12 cellular contexts compared by ENCODE assay signal in genomic region chr11:67418476-67419281, GRCh38. TPM values are rescaled to one million over a fixed set of nuclear protein-coding genes. Genes with fewer than 3 reads are reported as not detected.
DNase-seq lines count a peak whose midpoint lies in the region; ATAC-seq, FAIRE-seq and TF ChIP-seq lines count a peak whose summit lies in the region.
"Had no signal": no experiment of that assay in that cellular context is flagged by ENCODE, and none has a peak within 500 bp of the region (broad histone marks: within the 10 kb centered on the region; RNA-seq: fewer than 3 reads in every experiment).

No MANE protein-coding gene starts in this region.

- H3K36me3 ChIP-seq in BLaER1 (no peaks in the 10 kb centered on the region), liver (ENCODE audit: control insufficient read depth in 4 of 4, insufficient read depth in 3 of 4, low read depth in 1 of 4, low read length in 3 of 4) (no peaks in the 10 kb centered on the region)

- peak; percentile 66 for FAIRE-seq in HTR-8/SVneo (lab: Jason Lieb, UNC)
- FAIRE-seq: frontal cortex, G401.6 had no signal

- intact Hi-C loops in sciatic nerve (cut with DNase I): no loop called here

- H3K9me3 ChIP-seq in BLaER1 (no peaks in the 10 kb centered on the region), liver (ENCODE audit: control insufficient read depth in 4 of 4, low read length in 3 of 4) (no peaks in the 10 kb centered on the region)

- H3K27me3 ChIP-seq in BLaER1 (peaks cover 22% of the 10 kb centered on the region), liver (ENCODE audit: control insufficient read depth in 4 of 4, insufficient read depth in 4 of 4, low read length in 3 of 4) (no peaks in the 10 kb centered on the region)

- H4K20me1 ChIP-seq in BLaER1: 0 out of 2 replicates have a peak, but pooled peaks cover 7% of the 10 kb centered on the region

- DNase-seq in HTR-8/SVneo (ENCODE audit: insufficient read length, low spot score) (no peak), sciatic nerve (ENCODE audit: low spot score) (no peak), cortex of kidney (lab: John Stamatoyannopoulos, UW) (no peak)
- peak; percentile 53 to 59 for DNase-seq in activated T-cell treated with anti-CD3 and anti-CD28 coated beads, Interleukin-2, amount 50 U/mL, for 48 hours

- H3K9ac ChIP-seq in BLaER1: peak overlapping the region; percentile 65
- peak overlapping the region in 1 of 2 donors; percentile 27 for H3K9ac ChIP-seq in liver (ENCODE audit: low read depth in 1 of 2, low read length in 2 of 2)

- peaks cover 85% of the 10 kb centered on the region for H3K4me1 ChIP-seq in BLaER1
- H3K4me1 ChIP-seq in liver (ENCODE audit: control insufficient read depth in 4 of 4, insufficient read depth in 4 of 4, low read length in 3 of 4): peaks cover 21 to 38% (median 28%) of the 10 kb centered on the region in 4 donors

- peak overlapping the region; percentile 100 for H3K4me2 ChIP-seq in BLaER1

- peak overlapping the region; percentile 48 for H3K4me3 ChIP-seq in BLaER1
- H3K4me3 ChIP-seq in liver (ENCODE audit: low read depth in 1 of 3, low read length in 3 of 3): no peak overlapping the region

- 46% methylated on average over 26 of the region's 26 CpGs for WGBS in liver

- H3K27ac ChIP-seq in BLaER1: peak overlapping the region; percentile 67
- H3K27ac ChIP-seq in liver (ENCODE audit: low read depth in 1 of 2, low read length in 2 of 2): peak overlapping the region; percentile 23 to 28

- TF ChIP-seq CTCF in liver (IDR thresholded peaks at IDR 0.05; ENCODE audit: low read depth, low read length, missing input control): no peak

- ATAC-seq in sciatic nerve (no peak), HG03025 (IDR thresholded peaks at IDR 0.05; ENCODE audit: low FRiP score, unreplicated experiment) (no peak), GM18867 (IDR thresholded peaks at IDR 0.05; ENCODE audit: unreplicated experiment) (no peak)

- TF ChIP-seq RAD21 in liver (IDR thresholded peaks at IDR 0.05): no peak

TF ChIP-seq in liver, 16 proteins besides CTCF, POLR2A, EP300 and RAD21:
- TF ChIP-seq RXRA (IDR thresholded peaks at IDR 0.05) (peak; percentile 12 to 46), GABPA (IDR thresholded peaks at IDR 0.05 in 1 of 2, conservative IDR thresholded peaks at IDR 0.05 in 1 of 2) (no peak)

RNA-seq across cellular contexts. Expression of gene CARNS1, which starts 3.2 kb away (rescaled TPM):
- total RNA-seq in liver (under 1 TPM; 0.05 to 0.08 TPM), sciatic nerve (8.4 TPM)
- polyA plus RNA-seq in liver: under 1 TPM; 0.12 to 0.19 TPM
- total RNA-seq: HT1080, SK-MEL-5 had no signal

RNA-seq across cellular contexts. Expression of gene RPS6KB2, which starts 9.6 kb away (rescaled TPM):
- total RNA-seq in liver (10 to 100 TPM; 42.2 to 49.6 TPM), sciatic nerve (30.8 TPM)
- 10 to 100 TPM; 31.5 to 33.2 TPM for polyA plus RNA-seq in liver

RNA-seq across cellular contexts. Expression of gene TBC1D10C, which starts 14.8 kb away (rescaled TPM):
- total RNA-seq in liver (1 to 10 TPM; 2.3 to 4.4 TPM), sciatic nerve (7.4 TPM)
- polyA plus RNA-seq in liver: 1 to 10 TPM; 1.1 to 1.6 TPM
- total RNA-seq: frontal cortex, SK-MEL-5 had no signal

RNA-seq across cellular contexts. Expression of gene PPP1CA, which starts 17.0 kb away (rescaled TPM):
- total RNA-seq in liver (10 to 100 TPM; 62.4 to 92.9 TPM), sciatic nerve (56.2 TPM)
- 10 to 100 TPM; 74.2 to 77.6 TPM for polyA plus RNA-seq in liver

RNA-seq across cellular contexts. Expression of gene PTPRCAP, which starts 18.8 kb away (rescaled TPM):
- total RNA-seq in liver: 1 to 10 TPM; 3.9 to 5.0 TPM
- 1 to 10 TPM; 2.9 to 6.2 TPM for polyA plus RNA-seq in liver
- 4.2 TPM for total RNA-seq in sciatic nerve
- total RNA-seq: frontal cortex, HT1080 had no signal

Comparison
In these comparisons a context has a peak if more than half of its experiments do, and no peak if none do; other contexts are left out.
1. DNase-seq: peak in activated T-cell treated with anti-CD3 and anti-CD28 coated beads, Interleukin-2, amount 50 U/mL, for 48 hours (2 of 2); none in HTR-8/SVneo (single experiment), sciatic nerve (single experiment) and cortex of kidney (single experiment).